ENCODE assay signal across 8 cellular contexts in genomic region chr9:135960328-135961276, GRCh38. TPM values are rescaled to one million over a fixed set of nuclear protein-coding genes. Genes with fewer than 3 reads are reported as not detected.
DNase-seq lines count a peak whose midpoint lies in the region; ATAC-seq and TF ChIP-seq lines count a peak whose summit lies in the region.

No MANE protein-coding gene starts in this region.

- CTCF ChIA-PET in activated CD8-positive, alpha-beta T cell treated with anti-CD3 and anti-CD28 coated beads, Interleukin-2, amount 10 ng/mL, durations not matched to agents 7 days and 5 days (lab: Charles Lee) = interaction anchor here (1.0 to 1.7 kb wide), 3 partner anchors 35 to 161 kb away, joined by 3 to 5 read pairs (median 3); no protein-coding TSS in a partner anchor

- peaks cover 4 to 54% (median 42%) of the 10 kb centered on the region in 9 donors for H3K4me1 ChIP-seq in heart right ventricle
- peaks cover 35% of the 10 kb centered on the region for H3K4me1 ChIP-seq in psoas muscle

- H3K4me1 Mint-ChIP-seq in activated CD8-positive, alpha-beta T cell treated with anti-CD3 and anti-CD28 coated beads, Interleukin-2, amount 10 ng/mL, durations not matched to agents 7 days and 5 days (ENCODE audit: low read depth) = peaks cover 25% of the 10 kb centered on the region

- POLR2A ChIA-PET in activated CD8-positive, alpha-beta T cell treated with anti-CD3 and anti-CD28 coated beads, Interleukin-2, amount 10 ng/mL, durations not matched to agents 7 days and 5 days (lab: Charles Lee) = interaction anchor here (1.5 kb wide), 1 partner anchor 149 kb away, joined by 3 read pairs; no protein-coding TSS in a partner anchor

- TF ChIP-seq CTCF in heart right ventricle (IDR thresholded peaks at IDR 0.05) (no peak), psoas muscle (IDR thresholded peaks at IDR 0.05) (no peak)

- peak overlapping the region; percentile 74 for H3K27ac Mint-ChIP-seq in activated CD8-positive, alpha-beta T cell treated with anti-CD3 and anti-CD28 coated beads, Interleukin-2, amount 10 ng/mL, durations not matched to agents 7 days and 5 days

- H3K36me3 ChIP-seq in heart right ventricle (peaks cover 0 to 1% (median 0%) of the 10 kb centered on the region in 9 donors), psoas muscle (ENCODE audit: insufficient read depth in 1 of 2, low read depth in 1 of 2) (no peaks in the 10 kb centered on the region)

- intact Hi-C loops in heart right ventricle (cut with DNase I) = loop anchor here in 5 of 10 donors (2.0 to 5.0 kb wide), 4 partner anchors 54 to 322 kb away; partner anchors contain the start of genes TMEM250 (in 3 of the 5) and CAMSAP1 (in 2 of the 5)
- intact Hi-C loops in psoas muscle (cut with DNase I) = loop anchor here (5.0 to 10.0 kb wide), 3 partner anchors 53 to 324 kb away; partner anchors contain the start of genes CAMSAP1 (in 1 of the 2) and KCNT1 (in 1 of the 2)

- H3K27ac ChIP-seq in heart right ventricle (peak overlapping the region; percentile 81 to 98 (median 96)), psoas muscle (peak overlapping the region; percentile 93)

- no peaks in the 10 kb centered on the region for H3K27me3 ChIP-seq in heart right ventricle
- no peaks in the 10 kb centered on the region for H3K27me3 ChIP-seq in psoas muscle (ENCODE audit: insufficient read depth in 3 of 3, low read length in 2 of 3)

- no peaks in the 10 kb centered on the region for H3K9me3 ChIP-seq in heart right ventricle
- no peaks in the 10 kb centered on the region for H3K9me3 ChIP-seq in psoas muscle

- peak overlapping the region; percentile 53 to 97 (median 90) for H3K4me3 ChIP-seq in heart right ventricle
- peak overlapping the region; percentile 96 for H3K4me3 ChIP-seq in psoas muscle

- DNase-seq in AG20443 (ENCODE audit: low spot score) (peak; percentile 68), HPDE6-E6E7 (ENCODE audit: extremely low spot score) (peak; percentile 29), heart right ventricle (no peak), psoas muscle (no peak), epidermal melanocyte (ENCODE audit: insufficient read length, low spot score) (no peak)
- DNase-seq in activated CD8-positive, alpha-beta T cell treated with anti-CD3 and anti-CD28 coated beads, Interleukin-2, amount 10 ng/mL, durations not matched to agents 7 days and 5 days = peak; percentile 25

- WGBS in heart right ventricle, 2 donors = 1% methylated on average over 75 to 77 of the region's 77 CpGs
- 1 to 2% (median 2%) methylated on average over 50 to 77 of the region's 77 CpGs for WGBS in psoas muscle, 3 donors

- H3K27me3 Mint-ChIP-seq in activated CD8-positive, alpha-beta T cell treated with anti-CD3 and anti-CD28 coated beads, Interleukin-2, amount 10 ng/mL, durations not matched to agents 7 days and 5 days (ENCODE audit: low read depth) = peaks cover 12% of the 10 kb centered on the region

- ATAC-seq in GM19035 (IDR thresholded peaks at IDR 0.05; ENCODE audit: unreplicated experiment) = peak; percentile 24
- peak; percentile 24 for ATAC-seq in activated CD8-positive, alpha-beta T cell treated with anti-CD3 and anti-CD28 coated beads, Interleukin-2, amount 10 ng/mL, durations not matched to agents 7 days and 5 days
- ATAC-seq in heart right ventricle = peak; percentile 9 to 48 (median 22)
- ATAC-seq in psoas muscle = peak; percentile 8 to 29 (median 20)
- ATAC-seq in HG02623 (IDR thresholded peaks at IDR 0.05; ENCODE audit: unreplicated experiment) = no peak

- peak overlapping the region; percentile 86 for H3K4me3 Mint-ChIP-seq in activated CD8-positive, alpha-beta T cell treated with anti-CD3 and anti-CD28 coated beads, Interleukin-2, amount 10 ng/mL, durations not matched to agents 7 days and 5 days

- no peaks in the 10 kb centered on the region for H3K36me3 Mint-ChIP-seq in activated CD8-positive, alpha-beta T cell treated with anti-CD3 and anti-CD28 coated beads, Interleukin-2, amount 10 ng/mL, durations not matched to agents 7 days and 5 days (ENCODE audit: low read depth)

- H3K9me3 Mint-ChIP-seq in activated CD8-positive, alpha-beta T cell treated with anti-CD3 and anti-CD28 coated beads, Interleukin-2, amount 10 ng/mL, durations not matched to agents 7 days and 5 days (ENCODE audit: insufficient read depth) = no peaks in the 10 kb centered on the region

RNA-seq across cellular contexts. Expression of gene UBAC1, which starts 0.6 kb away (rescaled TPM):
- 10 to 100 TPM; 29.3 to 31.9 TPM for total RNA-seq in activated CD8-positive, alpha-beta T cell treated with anti-CD3 and anti-CD28 coated beads, Interleukin-2, amount 10 ng/mL, durations not matched to agents 7 days and 5 days
- total RNA-seq in heart right ventricle (100 to 1,000 TPM in 2 of 10 donors, 10 to 100 TPM in 8; 73.8 to 138 (median 85.4) TPM), psoas muscle (100 to 1,000 TPM; 140 to 233 (median 174) TPM)
- polyA plus RNA-seq in heart right ventricle (100 to 1,000 TPM in 1 of 2 donors, 10 to 100 TPM in 1; 83.8 to 172 TPM), psoas muscle (100 to 1,000 TPM in 2 of 3 donors, 10 to 100 TPM in 1; 71.1 to 261 (median 154) TPM)

RNA-seq across cellular contexts. Expression of gene CAMSAP1, which starts 53.3 kb away (rescaled TPM):
- total RNA-seq in activated CD8-positive, alpha-beta T cell treated with anti-CD3 and anti-CD28 coated beads, Interleukin-2, amount 10 ng/mL, durations not matched to agents 7 days and 5 days = 10 to 100 TPM; 20.3 to 21.5 TPM
- total RNA-seq in heart right ventricle = 10 to 100 TPM; 15.6 to 25.0 (median 20.6) TPM
- polyA plus RNA-seq in heart right ventricle = 10 to 100 TPM in 1 of 2 donors, 1 to 10 TPM in 1; 6.7 to 10.5 TPM
- 10 to 100 TPM; 38.0 to 48.5 (median 43.4) TPM for total RNA-seq in psoas muscle
- 10 to 100 TPM; 21.3 to 51.5 (median 24.1) TPM for polyA plus RNA-seq in psoas muscle

Comparison
In these comparisons a context has a peak if more than half of its experiments do, and no peak if none do; other contexts are left out.
1. DNase-seq: peak in AG20443 (single experiment), HPDE6-E6E7 (single experiment) and activated CD8-positive, alpha-beta T cell treated with anti-CD3 and anti-CD28 coated beads, Interleukin-2, amount 10 ng/mL, durations not matched to agents 7 days and 5 days (single experiment); none in heart right ventricle (0 of 2), psoas muscle (0 of 2) and epidermal melanocyte (single experiment).